10 cellular contexts compared by ENCODE assay signal in genomic region chr11:95512682-95513081, GRCh38.
DNase-seq lines count a peak whose midpoint lies in the region; TF ChIP-seq lines count a peak whose summit lies in the region.
"Had no signal": no experiment of that assay in that cellular context is flagged by ENCODE, and none has a peak within 500 bp of the region (broad histone marks: within the 10 kb centered on the region; RNA-seq: fewer than 3 reads in every experiment).

No MANE protein-coding gene starts in this region.

- H3K27me3 ChIP-seq in AG04450 (ENCODE audit: control insufficient read depth, insufficient read depth, low read length) = no peaks in the 10 kb centered on the region
- no peaks in the 10 kb centered on the region for H3K27me3 ChIP-seq in fibroblast of lung (ENCODE audit: control insufficient read depth, insufficient read depth, low read length)
- H3K27me3 ChIP-seq in mesendoderm (ENCODE audit: insufficient read depth, low read length, poor library complexity) = no peaks in the 10 kb centered on the region

- no peak overlapping the region for H3K18ac ChIP-seq in mesendoderm (ENCODE audit: low read length)

- H2AFZ ChIP-seq in fibroblast of lung (ENCODE audit: low read length) = no peak overlapping the region

- H4K20me1 ChIP-seq in fibroblast of lung (ENCODE audit: control insufficient read depth, extremely low read depth, insufficient read depth, low read length) = no peaks in the 10 kb centered on the region

- CTCF ChIA-PET in AG04450 (lab: Charles Lee) = interaction anchor here (2.0 kb wide), 1 partner anchor 193 kb away, joined by 11 read pairs; no protein-coding TSS in a partner anchor

- H2BK5ac ChIP-seq in mesendoderm (ENCODE audit: low read length) = no peak overlapping the region

- H3K4me3 ChIP-seq in AG04450 (ENCODE audit: low read depth, low read length) = no peak overlapping the region
- no peak overlapping the region for H3K4me3 ChIP-seq in fibroblast of lung (replicated peaks in 1 of 4; ENCODE audit: control extremely low read depth in 1 of 4, insufficient read depth in 1 of 4, low read depth in 3 of 4, low read length in 4 of 4)
- no peak overlapping the region for H3K4me3 ChIP-seq in mesendoderm (ENCODE audit: low read length)

- DNase-seq in AG04450 (ENCODE audit: low read depth, low spot score) (peak; percentile 71), NCI-H460 (ENCODE audit: extremely low read depth, low read depth) (peak; percentile 51), fibroblast of lung (ENCODE audit: low read depth in 2 of 2) (peak; percentile 90 to 96), neural crest cell (ENCODE audit: low read depth, low spot score) (no peak), caudate nucleus (lab: John Stamatoyannopoulos, UW) (no peak), mesendoderm (no peak), NCI-H1048 (lab: John Stamatoyannopoulos, UW) (no peak)
- no peak for DNase-seq in activated T-helper 1 cell treated with anti-CD3 and anti-CD28 coated beads, Interleukin-12 subunit alpha, Interleukin-12 subunit beta, Interleukin-2, Interleukin-4 antibody, amounts not matched to agents 30 ng/mL and 10 ng/mL and 1 ng/mL, durations not matched to agents 14 hours and 24 hours and 36 hours (ENCODE audit: low spot score)
- DNase-seq: activated T-cell treated with anti-CD3 and anti-CD28 coated beads, Interleukin-2, amount 50 U/mL, for 1 hour; CD4-positive, CD25-positive, alpha-beta regulatory T cell had no signal

- peaks cover 3% of the 10 kb centered on the region for H3K4me1 ChIP-seq in fibroblast of lung (ENCODE audit: control insufficient read depth, extremely low read depth, insufficient read depth, low read length)
- H3K4me1 ChIP-seq in mesendoderm (ENCODE audit: control insufficient read depth, low read depth, low read length) = no peaks in the 10 kb centered on the region

- H2BK15ac ChIP-seq in mesendoderm (replicated peaks; ENCODE audit: low read depth) = no peak overlapping the region

- H3K36me3 Mint-ChIP-seq in neural crest cell (ENCODE audit: low read depth) = no peaks in the 10 kb centered on the region
- H3K36me3 Mint-ChIP-seq in activated T-helper 1 cell treated with anti-CD3 and anti-CD28 coated beads, Interleukin-12 subunit alpha, Interleukin-12 subunit beta, Interleukin-2, Interleukin-4 antibody, amounts not matched to agents 30 ng/mL and 10 ng/mL and 1 ng/mL, durations not matched to agents 14 hours and 24 hours and 36 hours (ENCODE audit: low read depth) = no peaks in the 10 kb centered on the region

- H2BK120ac ChIP-seq in mesendoderm (ENCODE audit: low read depth, low read length) = no peak overlapping the region

- intact Hi-C loops in activated T-helper 1 cell treated with anti-CD3 and anti-CD28 coated beads, Interleukin-12 subunit alpha, Interleukin-12 subunit beta, Interleukin-2, Interleukin-4 antibody, amounts not matched to agents 30 ng/mL and 10 ng/mL and 1 ng/mL, durations not matched to agents 14 hours and 24 hours and 36 hours (cut with micrococcal nuclease) = no loop called here

- H3K36me3 ChIP-seq in fibroblast of lung (ENCODE audit: control insufficient read depth, insufficient read depth, low read length) (no peaks in the 10 kb centered on the region), mesendoderm (ENCODE audit: control insufficient read depth, insufficient read depth, low read length) (no peaks in the 10 kb centered on the region)

- no peak overlapping the region for H3K56ac ChIP-seq in mesendoderm (ENCODE audit: low read length)

- no CpG with 5 or more reads among the region's 4 CpGs for WGBS in mesendoderm (ENCODE audit: extremely low coverage, insufficient coverage, low lambda C conversion rate)

- H3K4me1 Mint-ChIP-seq in neural crest cell = peaks cover 40% of the 10 kb centered on the region
- H3K4me1 Mint-ChIP-seq in activated T-helper 1 cell treated with anti-CD3 and anti-CD28 coated beads, Interleukin-12 subunit alpha, Interleukin-12 subunit beta, Interleukin-2, Interleukin-4 antibody, amounts not matched to agents 30 ng/mL and 10 ng/mL and 1 ng/mL, durations not matched to agents 14 hours and 24 hours and 36 hours (ENCODE audit: low read depth) = no peaks in the 10 kb centered on the region

- H3K27ac Mint-ChIP-seq in neural crest cell (ENCODE audit: unreplicated experiment) = peak overlapping the region; percentile 65
- H3K27ac Mint-ChIP-seq in activated T-helper 1 cell treated with anti-CD3 and anti-CD28 coated beads, Interleukin-12 subunit alpha, Interleukin-12 subunit beta, Interleukin-2, Interleukin-4 antibody, amounts not matched to agents 30 ng/mL and 10 ng/mL and 1 ng/mL, durations not matched to agents 14 hours and 24 hours and 36 hours = no peak overlapping the region

- H3K4me3 Mint-ChIP-seq in neural crest cell = no peak overlapping the region
- no peak overlapping the region for H3K4me3 Mint-ChIP-seq in activated T-helper 1 cell treated with anti-CD3 and anti-CD28 coated beads, Interleukin-12 subunit alpha, Interleukin-12 subunit beta, Interleukin-2, Interleukin-4 antibody, amounts not matched to agents 30 ng/mL and 10 ng/mL and 1 ng/mL, durations not matched to agents 14 hours and 24 hours and 36 hours
- H3K4me3 Mint-ChIP-seq: CD4-positive, CD25-positive, alpha-beta regulatory T cell had no signal

- H3K9ac ChIP-seq in fibroblast of lung (ENCODE audit: insufficient read depth, low read length) = no peak overlapping the region
- no peak overlapping the region for H3K9ac ChIP-seq in mesendoderm (ENCODE audit: low read length)

- H3K27me3 Mint-ChIP-seq in neural crest cell (ENCODE audit: low read depth) = no peaks in the 10 kb centered on the region
- peaks cover 15% of the 10 kb centered on the region for H3K27me3 Mint-ChIP-seq in activated T-helper 1 cell treated with anti-CD3 and anti-CD28 coated beads, Interleukin-12 subunit alpha, Interleukin-12 subunit beta, Interleukin-2, Interleukin-4 antibody, amounts not matched to agents 30 ng/mL and 10 ng/mL and 1 ng/mL, durations not matched to agents 14 hours and 24 hours and 36 hours (ENCODE audit: insufficient read depth)

- H3K9me3 ChIP-seq in AG04450 (ENCODE audit: control insufficient read depth, insufficient read depth, low read length) = no peaks in the 10 kb centered on the region
- H3K9me3 ChIP-seq in fibroblast of lung (ENCODE audit: control insufficient read depth, insufficient read depth, low read depth, low read length) = no peaks in the 10 kb centered on the region

- no peaks in the 10 kb centered on the region for H3K9me3 Mint-ChIP-seq in neural crest cell
- no peaks in the 10 kb centered on the region for H3K9me3 Mint-ChIP-seq in activated T-helper 1 cell treated with anti-CD3 and anti-CD28 coated beads, Interleukin-12 subunit alpha, Interleukin-12 subunit beta, Interleukin-2, Interleukin-4 antibody, amounts not matched to agents 30 ng/mL and 10 ng/mL and 1 ng/mL, durations not matched to agents 14 hours and 24 hours and 36 hours

- POLR2A ChIA-PET in AG04450 (lab: Yijun Ruan, JAX) = interaction anchor here (0.5 to 1.4 kb wide), 4 partner anchors 13 to 118 kb away, joined by 3 to 6 read pairs (median 4); no protein-coding TSS in a partner anchor

- H4K8ac ChIP-seq in mesendoderm (ENCODE audit: low read depth, low read length) = no peak overlapping the region

- TF ChIP-seq CTCF in AG04450 (IDR thresholded peaks at IDR 0.05; ENCODE audit: low read depth, low read length) (no peak), fibroblast of lung (conservative IDR thresholded peaks at IDR 0.05 in 1 of 2, IDR thresholded peaks at IDR 0.05 in 1 of 2; ENCODE audit: low read depth in 1 of 2, low read length in 2 of 2) (no peak), neural crest cell (conservative IDR thresholded peaks at IDR 0.05) (no peak)

- no peak overlapping the region for H3K4ac ChIP-seq in mesendoderm (ENCODE audit: low read depth, low read length)

- H3K27ac ChIP-seq in AG04450 (ENCODE audit: low read depth, low read length) (no peak overlapping the region), fibroblast of lung (ENCODE audit: insufficient read depth, low read length) (no peak overlapping the region), caudate nucleus (ENCODE audit: low read depth, low read length) (no peak overlapping the region), mesendoderm (ENCODE audit: low read depth, low read length) (no peak overlapping the region)

- H3K23ac ChIP-seq in mesendoderm (ENCODE audit: low read length) = no peak overlapping the region

- no peak overlapping the region for H2AK5ac ChIP-seq in mesendoderm (ENCODE audit: low read length)

- no peak overlapping the region for H4K5ac ChIP-seq in mesendoderm (ENCODE audit: low read length)

- H3K4me2 ChIP-seq in fibroblast of lung (ENCODE audit: extremely low read depth, insufficient read depth, low read length) = no peak overlapping the region
- no peak overlapping the region for H3K4me2 ChIP-seq in mesendoderm (ENCODE audit: low read length)

- no peaks in the 10 kb centered on the region for H3K79me1 ChIP-seq in mesendoderm (ENCODE audit: low read length)

- no peaks in the 10 kb centered on the region for H3K79me2 ChIP-seq in fibroblast of lung (ENCODE audit: control insufficient read depth, insufficient read depth, low read length)
- no peaks in the 10 kb centered on the region for H3K79me2 ChIP-seq in mesendoderm (ENCODE audit: control insufficient read depth, insufficient read depth, low read length)

Comparison
In these comparisons a context has a peak if more than half of its experiments do, and no peak if none do; other contexts are left out.
1. DNase-seq: peak in AG04450 (single experiment), NCI-H460 (single experiment) and fibroblast of lung (2 of 2); none in neural crest cell (single experiment), caudate nucleus (0 of 61), mesendoderm (single experiment), activated T-helper 1 cell treated with anti-CD3 and anti-CD28 coated beads, Interleukin-12 subunit alpha, Interleukin-12 subunit beta, Interleukin-2, Interleukin-4 antibody, amounts not matched to agents 30 ng/mL and 10 ng/mL and 1 ng/mL, durations not matched to agents 14 hours and 24 hours and 36 hours (single experiment) and NCI-H1048 (single experiment).